1 cellular context compared by ENCODE assay signal in genomic region chr1:43509007-43509739, GRCh38.
A peak's percentile ranks its signal among the peaks of the same experiment; 100 is the strongest.
TF ChIP-seq lines count a peak whose summit lies in the region.

No MANE protein-coding gene starts in this region.

TF ChIP-seq in HepG2, 621 proteins besides CTCF, POLR2A, EP300 and RAD21:
- TF ChIP-seq, protein P1, sequence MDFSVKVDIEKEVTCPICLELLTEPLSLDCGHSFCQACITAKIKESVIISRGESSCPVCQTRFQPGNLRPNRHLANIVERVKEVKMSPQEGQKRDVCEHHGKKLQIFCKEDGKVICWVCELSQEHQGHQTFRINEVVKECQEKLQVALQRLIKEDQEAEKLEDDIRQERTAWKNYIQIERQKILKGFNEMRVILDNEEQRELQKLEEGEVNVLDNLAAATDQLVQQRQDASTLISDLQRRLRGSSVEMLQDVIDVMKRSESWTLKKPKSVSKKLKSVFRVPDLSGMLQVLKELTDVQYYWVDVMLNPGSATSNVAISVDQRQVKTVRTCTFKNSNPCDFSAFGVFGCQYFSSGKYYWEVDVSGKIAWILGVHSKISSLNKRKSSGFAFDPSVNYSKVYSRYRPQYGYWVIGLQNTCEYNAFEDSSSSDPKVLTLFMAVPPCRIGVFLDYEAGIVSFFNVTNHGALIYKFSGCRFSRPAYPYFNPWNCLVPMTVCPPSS (IDR thresholded peaks at IDR 0.05): no peak
- peak; percentile 97 for TF ChIP-seq ZNF329 (CRISPR knock-in tag; IDR thresholded peaks at IDR 0.05; ENCODE audit: low read depth)
